18 cellular contexts compared by ENCODE assay signal in the genomic region with DNA sequence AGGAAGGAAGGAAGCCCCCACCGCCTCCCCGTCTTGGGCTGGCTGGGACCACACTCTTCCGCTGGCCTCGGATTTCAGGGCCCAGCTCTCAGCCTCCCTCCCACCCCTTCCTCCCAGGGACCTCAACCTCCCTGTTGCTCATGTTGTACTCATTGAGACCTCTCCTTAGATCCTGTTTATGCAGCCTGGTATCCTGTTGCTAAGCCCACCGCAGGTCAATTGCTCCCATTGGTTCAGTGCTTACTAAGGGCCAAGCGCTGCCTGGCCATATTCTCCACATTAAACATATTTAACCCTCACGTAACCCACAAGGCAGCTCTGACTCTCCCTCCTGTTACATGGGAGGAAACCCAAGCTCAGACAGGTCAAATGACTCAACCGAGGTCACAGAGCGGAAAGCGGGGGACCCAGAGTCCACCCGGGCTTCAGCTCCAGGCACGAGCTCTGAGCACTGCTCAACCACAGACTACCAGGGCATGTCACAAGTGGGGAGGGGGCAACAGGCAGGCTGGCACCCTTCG. TPM values are rescaled to one million over a fixed set of nuclear protein-coding genes. Genes with fewer than 3 reads are reported as not detected.
A peak's percentile ranks its signal among the peaks of the same experiment; 100 is the strongest.
DNase-seq lines count a peak whose midpoint lies in the region; ATAC-seq, FAIRE-seq and TF ChIP-seq lines count a peak whose summit lies in the region.
"Had no signal": no experiment of that assay in that cellular context is flagged by ENCODE, and none has a peak within 500 bp of the region (broad histone marks: within the 10 kb centered on the region; RNA-seq: fewer than 3 reads in every experiment).

No MANE protein-coding gene starts in this region.

- TF ChIP-seq RAD21 in K562 (CRISPR knock-in tag; conservative IDR thresholded peaks at IDR 0.05 in 1 of 2, IDR thresholded peaks at IDR 0.05 in 1 of 2) (no peak), HepG2 (CRISPR knock-in tag; IDR thresholded peaks at IDR 0.05) (no peak)

- CTCF ChIA-PET in AG04450 (lab: Charles Lee), result interaction anchor here (0.5 to 1.4 kb wide), 2 partner anchors 9 to 23 kb away, joined by 4 to 6 read pairs; partner anchors contain the start of gene H6PD
- CTCF ChIA-PET in K562 (lab: Yijun Ruan, JAX; ENCODE audit: low intra/inter-chr PET ratio), result no interaction called here
- CTCF ChIA-PET in HepG2 (lab: Yijun Ruan, JAX; ENCODE audit: low intra/inter-chr PET ratio, low total read pairs), result no interaction called here

- no peak overlapping the region for H3K9ac ChIP-seq in K562 (ENCODE audit: insufficient read depth in 1 of 2, low read depth in 2 of 2, low read length in 2 of 2)
- H3K9ac ChIP-seq in HepG2 (ENCODE audit: insufficient read depth, low read depth, low read length), result no peak overlapping the region

- H3K9me1 ChIP-seq in K562 (ENCODE audit: control insufficient read depth, insufficient read depth, low read length), result no peaks in the 10 kb centered on the region

- in situ Hi-C loops in K562 (cut with MboI), result no loop called here
- in situ Hi-C loops in HepG2 (cut with HindIII; ENCODE audit: extremely low pct_ligation_motif_present, low pct_unique_long_range_greater_than_20kb), result no loop called here

- H4K20me1 ChIP-seq in K562 (replicated peaks; ENCODE audit: control insufficient read depth, insufficient read depth, low read length) (0 out of 2 replicates have a peak, but pooled peaks cover 5% of the 10 kb centered on the region), HepG2 (ENCODE audit: insufficient read depth, low read length) (no peaks in the 10 kb centered on the region)

- 5% methylated on average over 13 of the region's 13 CpGs for WGBS in K562 (ENCODE audit: insufficient coverage, low coverage, missing lambda C conversion rate)
- 6% methylated on average over 11 of the region's 13 CpGs for WGBS in HepG2 (ENCODE audit: low lambda C conversion rate)

- H3K4me3 ChIP-seq in AG04450 (ENCODE audit: low read depth, low read length) (no peak overlapping the region), K562 (no peak overlapping the region), HepG2 (replicated peaks in 1 of 3; ENCODE audit: insufficient read depth in 1 of 3, low read depth in 2 of 3, low read length in 3 of 3) (peak overlapping the region in 1 of 3 experiments; percentile 20; a peak in 1 of 6 replicates), SJCRH30 (no peak overlapping the region)
- H3K4me3 ChIP-seq: colonic mucosa, left lung, tibial nerve had no signal

- no peak overlapping the region for H3K4me2 ChIP-seq in K562 (ENCODE audit: insufficient read depth, low read length)
- H3K4me2 ChIP-seq in HepG2 (ENCODE audit: low read depth, low read length), result peak overlapping the region; percentile 59

- intact Hi-C loops in K562 (cut with micrococcal nuclease) (no loop called here), HepG2 (cut with micrococcal nuclease; ENCODE audit: unreplicated experiment) (no loop called here), left cardiac atrium (cut with DNase I) (no loop called here)

- no peaks in the 10 kb centered on the region for H3K36me3 ChIP-seq in K562 (ENCODE audit: control insufficient read depth, insufficient read depth, low read length)
- no peaks in the 10 kb centered on the region for H3K36me3 ChIP-seq in HepG2 (replicated peaks in 1 of 2; ENCODE audit: control insufficient read depth in 1 of 2, insufficient read depth in 2 of 2, low read length in 2 of 2)
- H3K36me3 ChIP-seq in SJCRH30, result no peaks in the 10 kb centered on the region
- H3K36me3 ChIP-seq: colonic mucosa, left lung, tibial nerve had no signal

- H3K4me1 ChIP-seq in K562 (replicated peaks in 1 of 2; ENCODE audit: control insufficient read depth in 2 of 2, insufficient read depth in 2 of 2, low read length in 2 of 2) (no peaks in the 10 kb centered on the region; a peak in 1 of 5 replicates), HepG2 (ENCODE audit: insufficient read depth, low read length) (peaks cover 33% of the 10 kb centered on the region), SJCRH30 (no peaks in the 10 kb centered on the region)
- H3K4me1 ChIP-seq: Caco-2, colonic mucosa, left lung, tibial nerve had no signal

- TF ChIP-seq POLR2A in K562 (conservative IDR thresholded peaks at IDR 0.05) (no peak), HepG2 (IDR thresholded peaks at IDR 0.05; ENCODE audit: insufficient read depth in 1 of 2, low read depth in 2 of 2, low read length in 2 of 2) (no peak)

- ATAC-seq in K562, result no peak; the same call in 2 of the 3 replicates
- ATAC-seq in HepG2, result peak; percentile 80
- ATAC-seq in HG02970 (IDR thresholded peaks at IDR 0.05; ENCODE audit: low FRiP score, unreplicated experiment), result no peak
- ATAC-seq in left cardiac atrium, result no peak
- ATAC-seq: activated CD4-positive, alpha-beta T cell treated with anti-CD3 and anti-CD28 coated beads for 36 hours; left lung had no signal

- FAIRE-seq in K562 (lab: Jason Lieb, UNC) (no peak), HepG2 (lab: Jason Lieb, UNC) (peak; percentile 52)

- no peaks in the 10 kb centered on the region for H3K79me2 ChIP-seq in K562 (ENCODE audit: control insufficient read depth, insufficient read depth, low read length)
- no peaks in the 10 kb centered on the region for H3K79me2 ChIP-seq in HepG2 (ENCODE audit: insufficient read depth, low read length)

- POLR2A ChIA-PET in AG04450 (lab: Yijun Ruan, JAX) (interaction anchor here (0.6 to 1.4 kb wide), 4 partner anchors 24 to 685 kb away, joined by 3 to 8 read pairs (median 4); partner anchors contain the start of gene H6PD), K562 (lab: Yijun Ruan, JAX) (no interaction called here), HepG2 (lab: Yijun Ruan, JAX) (interaction anchor here (0.8 to 1.0 kb wide), 2 partner anchors 23 to 39 kb away, joined by 3 read pairs; partner anchors contain the start of gene H6PD)

- no TSS peak for BruUV-seq in K562 (replicated peaks; lab: Mats Ljungman, UMichigan)
- BruUV-seq in HepG2 (replicated peaks; lab: Mats Ljungman, UMichigan), result no TSS peak

- H3K27ac ChIP-seq in AG04450 (ENCODE audit: low read depth, low read length), result peak overlapping the region; percentile 70
- no peak overlapping the region for H3K27ac ChIP-seq in K562 (ENCODE audit: extremely low read depth, low read depth, low read length)
- H3K27ac ChIP-seq in HepG2 (ENCODE audit: extremely low read length, insufficient read depth, low read length), result no peak overlapping the region
- no peak overlapping the region for H3K27ac ChIP-seq in SJCRH30
- H3K27ac ChIP-seq: colonic mucosa, left lung, tibial nerve had no signal

- H3K27me3 ChIP-seq in AG04450 (ENCODE audit: control insufficient read depth, insufficient read depth, low read length), result no peaks in the 10 kb centered on the region
- H3K27me3 ChIP-seq in K562 (ENCODE audit: control insufficient read depth in 2 of 2, insufficient read depth in 2 of 2, low read length in 2 of 2), result peaks cover 57 to 66% of the 10 kb centered on the region in 2 experiments
- H3K27me3 ChIP-seq in HepG2 (ENCODE audit: control insufficient read depth in 1 of 2, insufficient read depth in 2 of 2, low read length in 2 of 2), result peaks cover 2 to 17% of the 10 kb centered on the region in 2 experiments; a peak in 3 of 5 replicates
- peaks cover 13% of the 10 kb centered on the region for H3K27me3 ChIP-seq in SJCRH30
- H3K27me3 ChIP-seq: colonic mucosa had no signal

- no peak for TF ChIP-seq EP300 in K562 (IDR thresholded peaks at IDR 0.05; ENCODE audit: low read length)
- TF ChIP-seq EP300 in HepG2 (IDR thresholded peaks at IDR 0.05; ENCODE audit: low read depth in 2 of 2, low read length in 2 of 2), result no peak
- TF ChIP-seq EP300 in HepG2 (CRISPR knock-in tag; IDR thresholded peaks at IDR 0.05; ENCODE audit: borderline replicate concordance), result no peak

- DNase-seq in AG04450 (ENCODE audit: low read depth, low spot score) (peak; percentile 79), Kasumi-1 (lab: John Stamatoyannopoulos, UW) (peak; percentile 51 to 66), K562 (ENCODE audit: extremely low read depth in 1 of 4, low spot score in 3 of 4) (peak in 3 of 4 experiments; percentile 26 to 36 (median 27)), HepG2 (ENCODE audit: low spot score) (peak; percentile 52), SJCRH30 (no peak), Ammon's horn (ENCODE audit: low spot score) (no peak), left cardiac atrium (no peak)
- DNase-seq: activated CD4-positive, alpha-beta T cell treated with anti-CD3 and anti-CD28 coated beads for 36 hours; activated T-cell treated with anti-CD3 and anti-CD28 coated beads for 4 hours; Caco-2; colonic mucosa; erythroblast; GF-D8; retina; SIG-M5 had no signal

- H3K9me3 ChIP-seq in AG04450 (ENCODE audit: control insufficient read depth, insufficient read depth, low read length) (no peaks in the 10 kb centered on the region), K562 (replicated peaks; ENCODE audit: control insufficient read depth, insufficient read depth, low read depth, low read length) (no peaks in the 10 kb centered on the region), HepG2 (ENCODE audit: low read length) (no peaks in the 10 kb centered on the region), SJCRH30 (replicated peaks) (no peaks in the 10 kb centered on the region)
- H3K9me3 ChIP-seq: Caco-2, colonic mucosa, left lung, tibial nerve had no signal

- H2AFZ ChIP-seq in K562 (ENCODE audit: low read depth, low read length), result no peak overlapping the region
- no peak overlapping the region for H2AFZ ChIP-seq in HepG2 (ENCODE audit: low read length)

- TF ChIP-seq CTCF in AG04450 (IDR thresholded peaks at IDR 0.05; ENCODE audit: low read depth, low read length), result no peak
- no peak for TF ChIP-seq CTCF in K562 (IDR thresholded peaks at IDR 0.05 in 2 of 3, conservative IDR thresholded peaks at IDR 0.05 in 1 of 3; ENCODE audit: insufficient read depth in 2 of 3, low read depth in 1 of 3, low read length in 3 of 3)
- TF ChIP-seq CTCF in HepG2 (CRISPR knock-in tag; IDR thresholded peaks at IDR 0.05), result no peak

RNA-seq across cellular contexts. Expression of gene H6PD, which starts 23.2 kb away (rescaled TPM):
- polyA plus RNA-seq in AG04450 (2011; rRNA removed) (18.3 and 22.9 TPM in 2 replicates), K562 (2011; rRNA removed) (0.82 and 1.9 TPM in 2 replicates), K562 (2014; fragmentation: Illumina TruSeq; extraction: Trizol) (0.95 and 1.1 TPM in 2 replicates), K562 (2014; fragmentation: Nextera tagmentation; extraction: Ambion mirVana) (under 1 TPM; 0.04 to 0.08 TPM), K562 (2014; rRNA removed) (1.1 and 1.2 TPM in 2 replicates), HepG2 (2011; rRNA removed) (14.1 and 21.5 TPM in 2 replicates)
- 23.6 and 26.7 TPM in 2 replicates for polyA minus RNA-seq in AG04450 (2011; rRNA and poly(A)+ RNA removed)
- 1.6 and 4.4 TPM in 2 replicates for total RNA-seq in K562 (2011; cell fraction: chromatin; rRNA removed; ENCODE audit: low replicate concordance)
- 3.2 and 3.8 TPM in 2 replicates for total RNA-seq in K562 (2011; cell fraction: nucleolus; rRNA removed)
- 3.3 and 3.5 TPM in 2 replicates for total RNA-seq in K562 (2011; cell fraction: nucleoplasm; rRNA removed)
- total RNA-seq in K562 (2014; rRNA removed) (1.0 and 1.5 TPM in 2 replicates), K562 (2014; rRNA removed; fragmentation: Illumina TruSeq; extraction: Trizol) (0.84 and 1.2 TPM in 2 replicates), K562 (2015; rRNA removed; fragmentation: Illumina TruSeq; extraction: Trizol) (1.5 and 1.7 TPM in 2 replicates), K562 (2021) (1.8 and 2.5 TPM in 2 replicates), HepG2 (2016; rRNA removed; fragmentation: Illumina TruSeq; extraction: Trizol) (6.3 and 9.3 TPM in 2 replicates), left cardiac atrium (10 to 100 TPM; 33.3 to 40.6 TPM)
- 1.4 and 1.8 TPM in 2 replicates for polyA plus RNA-seq in K562 (2011; cell fraction: cytosol; rRNA removed)
- 1.7 and 1.8 TPM in 2 replicates for polyA plus RNA-seq in K562 (2011; cell fraction: nucleus; rRNA removed)
- 1.5 and 6.3 TPM in 2 replicates for polyA plus RNA-seq in K562 (2012)
- 0.95 and 1.0 TPM in 2 replicates for polyA minus RNA-seq in K562 (2011; rRNA and poly(A)+ RNA removed)
- polyA minus RNA-seq in K562 (2011; cell fraction: cytosol; rRNA and poly(A)+ RNA removed), result 1.7 and 2.8 TPM in 2 replicates
- 0.81 and 1.00 TPM in 2 replicates for polyA minus RNA-seq in K562 (2011; cell fraction: nucleus; rRNA and poly(A)+ RNA removed)
- total RNA-seq in HepG2 (2016; cell fraction: cytosol; rRNA removed; fragmentation: Illumina TruSeq; extraction: Trizol; ENCODE audit: low read depth), result 0.79 and 0.81 TPM in 2 replicates
- total RNA-seq in HepG2 (2016; cell fraction: insoluble cytoplasmic fraction; rRNA removed; fragmentation: Illumina TruSeq; extraction: Trizol), result 5.4 and 9.4 TPM in 2 replicates
- 2.5 TPM in 2 replicates for total RNA-seq in HepG2 (2016; cell fraction: membrane; rRNA removed; fragmentation: Illumina TruSeq; extraction: Trizol)
- 10.0 and 12.1 TPM in 2 replicates for total RNA-seq in HepG2 (2016; cell fraction: nucleus; rRNA removed; fragmentation: Illumina TruSeq; extraction: Trizol)
- polyA plus RNA-seq in HepG2 (2011; cell fraction: cytosol; rRNA removed), result 13.3 and 14.5 TPM in 2 replicates
- polyA plus RNA-seq in HepG2 (2011; cell fraction: nucleus; rRNA removed), result 26.3 and 26.5 TPM in 2 replicates
- polyA plus RNA-seq in HepG2 (2012), result 10.8 and 11.1 TPM in 2 replicates
- 0.36 TPM in 2 replicates for polyA plus RNA-seq in HepG2 (2016; cell fraction: cytosol; fragmentation: Illumina TruSeq; extraction: Trizol; ENCODE audit: low read depth)
- polyA plus RNA-seq in HepG2 (2016; cell fraction: insoluble cytoplasmic fraction; fragmentation: Illumina TruSeq; extraction: Trizol; ENCODE audit: low read depth), result 4.2 and 4.6 TPM in 2 replicates
- polyA plus RNA-seq in HepG2 (2016; cell fraction: membrane; fragmentation: Illumina TruSeq; extraction: Trizol; ENCODE audit: low read depth), result 0.93 and 0.94 TPM in 2 replicates
- polyA plus RNA-seq in HepG2 (2016; cell fraction: nucleus; fragmentation: Illumina TruSeq; extraction: Trizol; ENCODE audit: insufficient read depth, low read depth), result 15.4 and 16.8 TPM in 2 replicates
- polyA minus RNA-seq in HepG2 (2011; rRNA and poly(A)+ RNA removed; ENCODE audit: low replicate concordance), result 2.9 and 31.0 TPM in 2 replicates
- 14.3 and 18.7 TPM in 2 replicates for polyA minus RNA-seq in HepG2 (2011; cell fraction: cytosol; rRNA and poly(A)+ RNA removed)
- 7.9 and 11.3 TPM in 2 replicates for polyA minus RNA-seq in HepG2 (2011; cell fraction: nucleus; rRNA and poly(A)+ RNA removed)
- 5.9 and 7.0 TPM in 2 replicates for total RNA-seq in SJCRH30 (2014; rRNA removed; shearing (Covaris generic))

Comparison
In these comparisons a context has a peak if more than half of its experiments do, and no peak if none do; other contexts are left out.
1. DNase-seq: peak in AG04450 (single experiment), Kasumi-1 (2 of 2), K562 (3 of 4) and HepG2 (single experiment); none in SJCRH30 (0 of 2), Ammon's horn (single experiment) and left cardiac atrium (single experiment).